ENCODE assay signal across 1 cellular context in the genomic region with DNA sequence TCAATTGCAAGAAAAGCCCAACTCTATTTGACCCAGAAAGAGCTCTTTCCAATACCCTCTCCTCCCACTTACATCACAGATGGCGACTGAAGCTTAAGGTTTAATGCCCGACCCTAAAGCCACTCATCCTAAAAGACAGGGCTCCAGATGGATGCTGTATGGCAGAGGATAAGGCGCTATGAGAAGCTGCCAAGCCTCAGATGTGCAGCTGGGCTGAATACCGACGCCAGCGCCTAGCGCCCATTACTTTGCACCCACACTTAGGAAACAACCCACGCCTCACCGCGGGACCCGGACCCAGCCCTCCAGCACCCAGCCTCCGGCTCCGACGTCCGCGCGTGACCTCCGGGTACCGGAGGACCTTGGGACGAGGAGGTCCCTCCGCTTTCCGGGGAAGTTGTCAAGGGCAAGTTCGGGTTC.
TF ChIP-seq lines count a peak whose summit lies in the region.

No MANE protein-coding gene starts in this region.

TF ChIP-seq in HepG2, 621 proteins besides CTCF, POLR2A, EP300 and RAD21 (continued from another document and continues in another):
- TF ChIP-seq ZNF878 (CRISPR knock-in tag; IDR thresholded peaks at IDR 0.05) = no peak; the same call in 1 of the 2 replicates
- TF ChIP-seq, protein P1, sequence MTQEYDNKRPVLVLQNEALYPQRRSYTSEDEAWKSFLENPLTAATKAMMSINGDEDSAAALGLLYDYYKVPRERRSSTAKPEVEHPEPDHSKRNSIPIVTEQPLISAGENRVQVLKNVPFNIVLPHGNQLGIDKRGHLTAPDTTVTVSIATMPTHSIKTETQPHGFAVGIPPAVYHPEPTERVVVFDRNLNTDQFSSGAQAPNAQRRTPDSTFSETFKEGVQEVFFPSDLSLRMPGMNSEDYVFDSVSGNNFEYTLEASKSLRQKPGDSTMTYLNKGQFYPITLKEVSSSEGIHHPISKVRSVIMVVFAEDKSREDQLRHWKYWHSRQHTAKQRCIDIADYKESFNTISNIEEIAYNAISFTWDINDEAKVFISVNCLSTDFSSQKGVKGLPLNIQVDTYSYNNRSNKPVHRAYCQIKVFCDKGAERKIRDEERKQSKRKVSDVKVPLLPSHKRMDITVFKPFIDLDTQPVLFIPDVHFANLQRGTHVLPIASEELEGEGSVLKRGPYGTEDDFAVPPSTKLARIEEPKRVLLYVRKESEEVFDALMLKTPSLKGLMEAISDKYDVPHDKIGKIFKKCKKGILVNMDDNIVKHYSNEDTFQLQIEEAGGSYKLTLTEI (CRISPR knock-in tag; conservative IDR thresholded peaks at IDR 0.05) = no peak
- TF ChIP-seq ZNF678 (CRISPR knock-in tag; IDR thresholded peaks at IDR 0.05) = no peak
- TF ChIP-seq, protein P2, sequence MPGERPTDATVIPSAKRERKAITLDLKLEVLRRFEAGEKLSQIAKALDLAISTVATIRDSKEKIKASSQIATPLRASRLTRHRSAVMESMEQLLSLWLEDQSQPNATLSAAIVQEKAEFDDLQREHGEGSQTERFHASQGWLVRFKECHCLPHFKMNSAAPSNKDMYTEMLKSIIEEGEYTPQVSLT (CRISPR knock-in tag; IDR thresholded peaks at IDR 0.05; ENCODE audit: borderline replicate concordance, low read depth) = 0 out of 2 replicates have a peak, but pooled peaks have one; percentile 49
- TF ChIP-seq, protein P3, sequence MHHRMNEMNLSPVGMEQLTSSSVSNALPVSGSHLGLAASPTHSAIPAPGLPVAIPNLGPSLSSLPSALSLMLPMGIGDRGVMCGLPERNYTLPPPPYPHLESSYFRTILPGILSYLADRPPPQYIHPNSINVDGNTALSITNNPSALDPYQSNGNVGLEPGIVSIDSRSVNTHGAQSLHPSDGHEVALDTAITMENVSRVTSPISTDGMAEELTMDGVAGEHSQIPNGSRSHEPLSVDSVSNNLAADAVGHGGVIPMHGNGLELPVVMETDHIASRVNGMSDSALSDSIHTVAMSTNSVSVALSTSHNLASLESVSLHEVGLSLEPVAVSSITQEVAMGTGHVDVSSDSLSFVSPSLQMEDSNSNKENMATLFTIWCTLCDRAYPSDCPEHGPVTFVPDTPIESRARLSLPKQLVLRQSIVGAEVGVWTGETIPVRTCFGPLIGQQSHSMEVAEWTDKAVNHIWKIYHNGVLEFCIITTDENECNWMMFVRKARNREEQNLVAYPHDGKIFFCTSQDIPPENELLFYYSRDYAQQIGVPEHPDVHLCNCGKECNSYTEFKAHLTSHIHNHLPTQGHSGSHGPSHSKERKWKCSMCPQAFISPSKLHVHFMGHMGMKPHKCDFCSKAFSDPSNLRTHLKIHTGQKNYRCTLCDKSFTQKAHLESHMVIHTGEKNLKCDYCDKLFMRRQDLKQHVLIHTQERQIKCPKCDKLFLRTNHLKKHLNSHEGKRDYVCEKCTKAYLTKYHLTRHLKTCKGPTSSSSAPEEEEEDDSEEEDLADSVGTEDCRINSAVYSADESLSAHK (CRISPR knock-in tag; IDR thresholded peaks at IDR 0.05; ENCODE audit: borderline replicate concordance) = 0 out of 2 replicates have a peak, but pooled peaks have one; percentile 54
- no peak for TF ChIP-seq JUNB (CRISPR knock-in tag; IDR thresholded peaks at IDR 0.05; ENCODE audit: borderline replicate concordance)
- TF ChIP-seq ZNF20 (CRISPR knock-in tag; IDR thresholded peaks at IDR 0.05) = no peak
- TF ChIP-seq, protein P4, sequence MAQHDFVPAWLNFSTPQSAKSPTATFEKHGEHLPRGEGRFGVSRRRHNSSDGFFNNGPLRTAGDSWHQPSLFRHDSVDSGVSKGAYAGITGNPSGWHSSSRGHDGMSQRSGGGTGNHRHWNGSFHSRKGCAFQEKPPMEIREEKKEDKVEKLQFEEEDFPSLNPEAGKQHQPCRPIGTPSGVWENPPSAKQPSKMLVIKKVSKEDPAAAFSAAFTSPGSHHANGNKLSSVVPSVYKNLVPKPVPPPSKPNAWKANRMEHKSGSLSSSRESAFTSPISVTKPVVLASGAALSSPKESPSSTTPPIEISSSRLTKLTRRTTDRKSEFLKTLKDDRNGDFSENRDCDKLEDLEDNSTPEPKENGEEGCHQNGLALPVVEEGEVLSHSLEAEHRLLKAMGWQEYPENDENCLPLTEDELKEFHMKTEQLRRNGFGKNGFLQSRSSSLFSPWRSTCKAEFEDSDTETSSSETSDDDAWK (CRISPR knock-in tag; IDR thresholded peaks at IDR 0.05) = no peak
- no peak for TF ChIP-seq ZNF577 (CRISPR knock-in tag; IDR thresholded peaks at IDR 0.05; ENCODE audit: borderline replicate concordance, low read depth)
- no peak for TF ChIP-seq ONECUT2 (CRISPR knock-in tag; IDR thresholded peaks at IDR 0.05)
- TF ChIP-seq ZFX (CRISPR knock-in tag; IDR thresholded peaks at IDR 0.05; ENCODE audit: low read depth) = no peak
- peak; percentile 72; the same call in 1 of the 2 replicates for TF ChIP-seq REXO4 (CRISPR knock-in tag; IDR thresholded peaks at IDR 0.05; ENCODE audit: borderline replicate concordance)
- TF ChIP-seq, protein P5, sequence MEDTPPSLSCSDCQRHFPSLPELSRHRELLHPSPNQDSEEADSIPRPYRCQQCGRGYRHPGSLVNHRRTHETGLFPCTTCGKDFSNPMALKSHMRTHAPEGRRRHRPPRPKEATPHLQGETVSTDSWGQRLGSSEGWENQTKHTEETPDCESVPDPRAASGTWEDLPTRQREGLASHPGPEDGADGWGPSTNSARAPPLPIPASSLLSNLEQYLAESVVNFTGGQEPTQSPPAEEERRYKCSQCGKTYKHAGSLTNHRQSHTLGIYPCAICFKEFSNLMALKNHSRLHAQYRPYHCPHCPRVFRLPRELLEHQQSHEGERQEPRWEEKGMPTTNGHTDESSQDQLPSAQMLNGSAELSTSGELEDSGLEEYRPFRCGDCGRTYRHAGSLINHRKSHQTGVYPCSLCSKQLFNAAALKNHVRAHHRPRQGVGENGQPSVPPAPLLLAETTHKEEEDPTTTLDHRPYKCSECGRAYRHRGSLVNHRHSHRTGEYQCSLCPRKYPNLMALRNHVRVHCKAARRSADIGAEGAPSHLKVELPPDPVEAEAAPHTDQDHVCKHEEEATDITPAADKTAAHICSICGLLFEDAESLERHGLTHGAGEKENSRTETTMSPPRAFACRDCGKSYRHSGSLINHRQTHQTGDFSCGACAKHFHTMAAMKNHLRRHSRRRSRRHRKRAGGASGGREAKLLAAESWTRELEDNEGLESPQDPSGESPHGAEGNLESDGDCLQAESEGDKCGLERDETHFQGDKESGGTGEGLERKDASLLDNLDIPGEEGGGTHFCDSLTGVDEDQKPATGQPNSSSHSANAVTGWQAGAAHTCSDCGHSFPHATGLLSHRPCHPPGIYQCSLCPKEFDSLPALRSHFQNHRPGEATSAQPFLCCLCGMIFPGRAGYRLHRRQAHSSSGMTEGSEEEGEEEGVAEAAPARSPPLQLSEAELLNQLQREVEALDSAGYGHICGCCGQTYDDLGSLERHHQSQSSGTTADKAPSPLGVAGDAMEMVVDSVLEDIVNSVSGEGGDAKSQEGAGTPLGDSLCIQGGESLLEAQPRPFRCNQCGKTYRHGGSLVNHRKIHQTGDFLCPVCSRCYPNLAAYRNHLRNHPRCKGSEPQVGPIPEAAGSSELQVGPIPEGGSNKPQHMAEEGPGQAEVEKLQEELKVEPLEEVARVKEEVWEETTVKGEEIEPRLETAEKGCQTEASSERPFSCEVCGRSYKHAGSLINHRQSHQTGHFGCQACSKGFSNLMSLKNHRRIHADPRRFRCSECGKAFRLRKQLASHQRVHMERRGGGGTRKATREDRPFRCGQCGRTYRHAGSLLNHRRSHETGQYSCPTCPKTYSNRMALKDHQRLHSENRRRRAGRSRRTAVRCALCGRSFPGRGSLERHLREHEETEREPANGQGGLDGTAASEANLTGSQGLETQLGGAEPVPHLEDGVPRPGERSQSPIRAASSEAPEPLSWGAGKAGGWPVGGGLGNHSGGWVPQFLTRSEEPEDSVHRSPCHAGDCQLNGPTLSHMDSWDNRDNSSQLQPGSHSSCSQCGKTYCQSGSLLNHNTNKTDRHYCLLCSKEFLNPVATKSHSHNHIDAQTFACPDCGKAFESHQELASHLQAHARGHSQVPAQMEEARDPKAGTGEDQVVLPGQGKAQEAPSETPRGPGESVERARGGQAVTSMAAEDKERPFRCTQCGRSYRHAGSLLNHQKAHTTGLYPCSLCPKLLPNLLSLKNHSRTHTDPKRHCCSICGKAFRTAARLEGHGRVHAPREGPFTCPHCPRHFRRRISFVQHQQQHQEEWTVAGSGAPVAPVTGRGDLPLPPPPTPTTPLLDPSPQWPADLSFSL (CRISPR knock-in tag; IDR thresholded peaks at IDR 0.05) = no peak
- TF ChIP-seq, protein P6, sequence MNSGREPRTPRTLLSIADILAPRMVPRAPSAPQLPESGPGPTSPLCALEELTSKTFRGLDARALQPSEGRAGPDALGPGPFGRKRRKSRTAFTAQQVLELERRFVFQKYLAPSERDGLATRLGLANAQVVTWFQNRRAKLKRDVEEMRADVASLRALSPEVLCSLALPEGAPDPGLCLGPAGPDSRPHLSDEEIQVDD (CRISPR knock-in tag; IDR thresholded peaks at IDR 0.05; ENCODE audit: borderline replicate concordance) = no peak
- no peak for TF ChIP-seq ZNF264 (CRISPR knock-in tag; IDR thresholded peaks at IDR 0.05)
- no peak for TF ChIP-seq ZNF558 (CRISPR knock-in tag; IDR thresholded peaks at IDR 0.05; ENCODE audit: borderline replicate concordance)
- TF ChIP-seq NFE2 (CRISPR knock-in tag; IDR thresholded peaks at IDR 0.05) = no peak
- TF ChIP-seq CBX5 (CRISPR knock-in tag; IDR thresholded peaks at IDR 0.05; ENCODE audit: borderline replicate concordance) = no peak
- TF ChIP-seq TAF15 (IDR thresholded peaks at IDR 0.05; ENCODE audit: low read depth, low read length, poor library complexity, severe bottlenecking) = no peak
- TF ChIP-seq HMG20B (CRISPR knock-in tag; conservative IDR thresholded peaks at IDR 0.05) = no peak
- TF ChIP-seq FOXK1 (CRISPR knock-in tag; IDR thresholded peaks at IDR 0.05; ENCODE audit: borderline replicate concordance, low read depth) = no peak
- TF ChIP-seq ZNF761 (CRISPR knock-in tag; conservative IDR thresholded peaks at IDR 0.05) = no peak
- TF ChIP-seq RXRB (CRISPR knock-in tag; IDR thresholded peaks at IDR 0.05; ENCODE audit: borderline replicate concordance) = no peak
- TF ChIP-seq KDM3A (CRISPR knock-in tag; IDR thresholded peaks at IDR 0.05; ENCODE audit: low read depth) = no peak
- TF ChIP-seq ZNF879 (CRISPR knock-in tag; IDR thresholded peaks at IDR 0.05) = peak; percentile 69; the same call in 1 of the 2 replicates
- no peak for TF ChIP-seq TMF1 (CRISPR knock-in tag; IDR thresholded peaks at IDR 0.05; ENCODE audit: low read depth)
- no peak for TF ChIP-seq NR2F6 (IDR thresholded peaks at IDR 0.05)
- no peak for TF ChIP-seq NR2F6 (CRISPR knock-in tag; IDR thresholded peaks at IDR 0.05)
- TF ChIP-seq, protein P7, sequence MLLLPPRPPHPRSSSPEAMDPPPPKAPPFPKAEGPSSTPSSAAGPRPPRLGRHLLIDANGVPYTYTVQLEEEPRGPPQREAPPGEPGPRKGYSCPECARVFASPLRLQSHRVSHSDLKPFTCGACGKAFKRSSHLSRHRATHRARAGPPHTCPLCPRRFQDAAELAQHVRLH (CRISPR knock-in tag; IDR thresholded peaks at IDR 0.05; ENCODE audit: borderline replicate concordance, low read depth) = no peak
- TF ChIP-seq TP53 (CRISPR knock-in tag; conservative IDR thresholded peaks at IDR 0.05) = no peak
- TF ChIP-seq, protein P8, sequence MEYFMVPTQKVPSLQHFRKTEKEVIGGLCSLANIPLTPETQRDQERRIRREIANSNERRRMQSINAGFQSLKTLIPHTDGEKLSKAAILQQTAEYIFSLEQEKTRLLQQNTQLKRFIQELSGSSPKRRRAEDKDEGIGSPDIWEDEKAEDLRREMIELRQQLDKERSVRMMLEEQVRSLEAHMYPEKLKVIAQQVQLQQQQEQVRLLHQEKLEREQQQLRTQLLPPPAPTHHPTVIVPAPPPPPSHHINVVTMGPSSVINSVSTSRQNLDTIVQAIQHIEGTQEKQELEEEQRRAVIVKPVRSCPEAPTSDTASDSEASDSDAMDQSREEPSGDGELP (IDR thresholded peaks at IDR 0.05; ENCODE audit: borderline replicate concordance, low read depth) = no peak
- no peak for TF ChIP-seq HDAC6 (IDR thresholded peaks at IDR 0.05; ENCODE audit: low read depth, low read length)
- peak; percentile 59; the same call in 1 of the 2 replicates for TF ChIP-seq SP2 (CRISPR knock-in tag; IDR thresholded peaks at IDR 0.05)
- TF ChIP-seq TEAD2 (CRISPR knock-in tag; IDR thresholded peaks at IDR 0.05) = no peak
- TF ChIP-seq HES4 (CRISPR knock-in tag; IDR thresholded peaks at IDR 0.05; ENCODE audit: borderline replicate concordance) = no peak
- TF ChIP-seq, protein P9, sequence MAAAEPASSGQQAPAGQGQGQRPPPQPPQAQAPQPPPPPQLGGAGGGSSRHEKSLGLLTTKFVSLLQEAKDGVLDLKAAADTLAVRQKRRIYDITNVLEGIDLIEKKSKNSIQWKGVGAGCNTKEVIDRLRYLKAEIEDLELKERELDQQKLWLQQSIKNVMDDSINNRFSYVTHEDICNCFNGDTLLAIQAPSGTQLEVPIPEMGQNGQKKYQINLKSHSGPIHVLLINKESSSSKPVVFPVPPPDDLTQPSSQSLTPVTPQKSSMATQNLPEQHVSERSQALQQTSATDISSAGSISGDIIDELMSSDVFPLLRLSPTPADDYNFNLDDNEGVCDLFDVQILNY (CRISPR knock-in tag; conservative IDR thresholded peaks at IDR 0.05) = no peak
- no peak for TF ChIP-seq KAT7 (CRISPR knock-in tag; IDR thresholded peaks at IDR 0.05; ENCODE audit: borderline replicate concordance)
- TF ChIP-seq ZFP36L2 (CRISPR knock-in tag; IDR thresholded peaks at IDR 0.05) = no peak
- no peak; the same call in 1 of the 2 replicates for TF ChIP-seq ZNF274 (CRISPR knock-in tag; IDR thresholded peaks at IDR 0.05)
- TF ChIP-seq RFXANK (CRISPR knock-in tag; IDR thresholded peaks at IDR 0.05) = no peak
